7 cellular contexts compared by ENCODE assay signal in genomic region chr18:9135081-9135911, GRCh38. TPM values are rescaled to one million over a fixed set of nuclear protein-coding genes. Genes with fewer than 3 reads are reported as not detected.
DNase-seq lines count a peak whose midpoint lies in the region; ATAC-seq and TF ChIP-seq lines count a peak whose summit lies in the region.

No MANE protein-coding gene starts in this region.

- H3K4me1 Mint-ChIP-seq in glutamatergic neuron (ENCODE audit: low read depth, unreplicated experiment), result peaks cover 27% of the 10 kb centered on the region

- peak overlapping the region; percentile 94 for H3K4me3 Mint-ChIP-seq in glutamatergic neuron (ENCODE audit: unreplicated experiment)

- TF ChIP-seq CTCF in glutamatergic neuron (IDR thresholded peaks at IDR 0.05; ENCODE audit: partially characterized antibody, unreplicated experiment) (no peak), spleen (IDR thresholded peaks at IDR 0.05 in 8 of 11, conservative IDR thresholded peaks at IDR 0.05 in 3 of 11) (no peak)

- H3K36me3 Mint-ChIP-seq in glutamatergic neuron (ENCODE audit: unreplicated experiment), result no peaks in the 10 kb centered on the region

- intact Hi-C loops in spleen (cut with DNase I; ENCODE audit: low total_unique reads), result loop anchor here (5.0 kb wide), 1 partner anchor 33 kb away; the partner anchor contains the start of gene NDUFV2

- in situ Hi-C loops in HAP-1 (cut with MboI; ENCODE audit: low sequenced_read_pairs), result no loop called here

- H3K27me3 ChIP-seq in HAP-1 (ENCODE audit: low read depth) (no peaks in the 10 kb centered on the region), SJSA1 (replicated peaks) (no peaks in the 10 kb centered on the region), spleen (replicated peaks in 1 of 7) (no peaks in the 10 kb centered on the region)

- H3K27me3 Mint-ChIP-seq in glutamatergic neuron (ENCODE audit: unreplicated experiment), result peaks cover 3% of the 10 kb centered on the region

- no peak for TF ChIP-seq POLR2A in spleen (IDR thresholded peaks at IDR 0.05)

- H3K27ac ChIP-seq in SJSA1 (peak overlapping the region; percentile 37; the same call in 1 of the 2 replicates), spleen (peak overlapping the region; percentile 91 to 100 (median 99))

- H3K27ac Mint-ChIP-seq in glutamatergic neuron (ENCODE audit: unreplicated experiment), result peak overlapping the region; percentile 91

- no peaks in the 10 kb centered on the region for H3K9me3 ChIP-seq in HAP-1
- no peaks in the 10 kb centered on the region for H3K9me3 ChIP-seq in SJSA1 (replicated peaks)
- H3K9me3 ChIP-seq in spleen, result no peaks in the 10 kb centered on the region

- peaks cover 27% of the 10 kb centered on the region for H3K4me1 ChIP-seq in HAP-1
- peaks cover 22% of the 10 kb centered on the region for H3K4me1 ChIP-seq in SJSA1 (replicated peaks)
- H3K4me1 ChIP-seq in spleen, result peaks cover 28 to 84% (median 50%) of the 10 kb centered on the region in 6 donors

- ATAC-seq in HG03439 (IDR thresholded peaks at IDR 0.05; ENCODE audit: unreplicated experiment), result no peak
- no peak for ATAC-seq in GM21529 (IDR thresholded peaks at IDR 0.05; ENCODE audit: unreplicated experiment)

- 56 to 64% (median 62%) methylated on average over 12 of the region's 12 CpGs for WGBS in spleen, 5 donors

- peaks cover 12% of the 10 kb centered on the region for H3K9me3 Mint-ChIP-seq in glutamatergic neuron (ENCODE audit: unreplicated experiment)

- DNase-seq in HAP-1 (ENCODE audit: low spot score in 2 of 2) (no peak), SJSA1 (ENCODE audit: low read depth in 1 of 2, low spot score in 2 of 2) (no peak), glutamatergic neuron (peak; percentile 19), spleen (no peak), NCI-H345 treated with DMSO at 0.1 percent for 48 hours (lab: John Stamatoyannopoulos, UW; ENCODE audit: unreplicated experiment) (no peak)

- peak overlapping the region; percentile 78 for H3K4me3 ChIP-seq in HAP-1
- peak overlapping the region; percentile 84 for H3K4me3 ChIP-seq in SJSA1
- peak overlapping the region; percentile 48 to 85 (median 71) for H3K4me3 ChIP-seq in spleen

- H3K36me3 ChIP-seq in HAP-1 (replicated peaks), result peaks cover 19% of the 10 kb centered on the region
- peaks cover 62% of the 10 kb centered on the region for H3K36me3 ChIP-seq in SJSA1
- H3K36me3 ChIP-seq in spleen, result peaks cover 0 to 50% (median 22%) of the 10 kb centered on the region in 6 donors

RNA-seq across cellular contexts. Expression of gene ANKRD12, which starts 1.3 kb away (rescaled TPM):
- 30.7 and 38.8 TPM in 2 replicates for total RNA-seq in SJSA1 (2014; rRNA removed; shearing (Covaris generic))
- total RNA-seq in glutamatergic neuron (ENCODE audit: unreplicated experiment) (41.6 TPM), spleen (100 to 1,000 TPM in 4 of 7 donors, 10 to 100 TPM in 3; 73.2 to 122 (median 100) TPM)
- 10 to 100 TPM in 2 of 3 donors, 1 to 10 TPM in 1; 7.6 to 35.4 (median 15.9) TPM for polyA plus RNA-seq in spleen

RNA-seq across cellular contexts. Expression of gene NDUFV2, which starts 32.8 kb away (rescaled TPM):
- 160 and 229 TPM in 2 replicates for total RNA-seq in SJSA1 (2014; rRNA removed; shearing (Covaris generic))
- total RNA-seq in glutamatergic neuron (ENCODE audit: unreplicated experiment) (133 TPM), spleen (100 to 1,000 TPM in 2 of 7 donors, 10 to 100 TPM in 5; 89.8 to 108 (median 92.4) TPM)
- 100 to 1,000 TPM; 157 to 175 (median 160) TPM for polyA plus RNA-seq in spleen
